In genomic region chr2:179613701-179614100, GRCh38 we compare ENCODE assay signal across 25 cellular contexts.
DNase-seq lines count a peak whose midpoint lies in the region; ATAC-seq, FAIRE-seq and TF ChIP-seq lines count a peak whose summit lies in the region.
"Had no signal": no experiment of that assay in that cellular context is flagged by ENCODE, and none has a peak within 500 bp of the region (broad histone marks: within the 10 kb centered on the region; RNA-seq: fewer than 3 reads in every experiment).

No MANE protein-coding gene starts in this region.

- H3K27me3 ChIP-seq in keratinocyte (ENCODE audit: control insufficient read depth, extremely low read depth, insufficient read depth, low read length): no peaks in the 10 kb centered on the region
- H3K27me3 ChIP-seq: cardiac muscle cell, dorsolateral prefrontal cortex, neural progenitor cell, stomach had no signal

- no peak overlapping the region for H3K9ac ChIP-seq in keratinocyte (ENCODE audit: control insufficient read depth, extremely low read depth, insufficient read depth, low read length)
- H3K9ac ChIP-seq: neural progenitor cell had no signal

- no peaks in the 10 kb centered on the region for H3K9me1 ChIP-seq in keratinocyte (ENCODE audit: control insufficient read depth, extremely low read depth, insufficient read depth, low read length)

- TF ChIP-seq CTCF in keratinocyte (optimal IDR thresholded peaks at IDR 0.05 in 1 of 3, IDR thresholded peaks at IDR 0.05 in 1 of 3, conservative IDR thresholded peaks at IDR 0.05 in 1 of 3; ENCODE audit: extremely low read depth in 1 of 3, insufficient read depth in 2 of 3, low read length in 3 of 3): no peak

- ATAC-seq in left cardiac atrium (peak; percentile 64 to 67), Right ventricle myocardium inferior (no peak), HG03442 (IDR thresholded peaks at IDR 0.05; ENCODE audit: unreplicated experiment) (no peak), HG02973 (IDR thresholded peaks at IDR 0.05; ENCODE audit: unreplicated experiment) (no peak)
- ATAC-seq: mucosa of descending colon had no signal

- H3K4me2 ChIP-seq in keratinocyte (ENCODE audit: control insufficient read depth, extremely low read depth, insufficient read depth, low read depth, low read length): peak overlapping the region; percentile 92
- H3K4me2 ChIP-seq: neural progenitor cell had no signal

- H4K20me1 ChIP-seq in keratinocyte (ENCODE audit: control insufficient read depth, extremely low read depth, insufficient read depth, low read length): no peaks in the 10 kb centered on the region

- dilution Hi-C loops in keratinocyte (cut with MboI; ENCODE audit: extremely low pct_ligation_motif_present, low sequenced_read_pairs): no loop called here

- peaks cover 22% of the 10 kb centered on the region for H3K4me1 ChIP-seq in keratinocyte (ENCODE audit: control insufficient read depth, extremely low read depth, insufficient read depth, low read length)
- H3K4me1 ChIP-seq: left ventricle myocardium inferior, neural progenitor cell, spleen, stomach had no signal

- intact Hi-C loops in left cardiac atrium (cut with DNase I) (loop anchor here in 1 of 2 donors (10.0 kb wide), 1 partner anchor 189 kb away; no protein-coding TSS in a partner anchor), Right ventricle myocardium inferior (cut with DNase I) (no loop called here)

- H3K36me3 ChIP-seq in keratinocyte (ENCODE audit: control insufficient read depth in 2 of 2, extremely low read depth in 1 of 2, insufficient read depth in 2 of 2, low read length in 2 of 2): no peaks in the 10 kb centered on the region
- H3K36me3 ChIP-seq: cardiac muscle cell, left ventricle myocardium inferior, neural progenitor cell, spleen, stomach, WERI-Rb-1 had no signal

- no peaks in the 10 kb centered on the region for H3K9me3 ChIP-seq in keratinocyte (ENCODE audit: control insufficient read depth, low read depth, low read length)
- H3K9me3 ChIP-seq: left ventricle myocardium inferior, mucosa of descending colon, spleen, stomach had no signal

- peak overlapping the region; percentile 31 for H3K27ac ChIP-seq in keratinocyte (ENCODE audit: control insufficient read depth, insufficient read depth, low read length)
- H3K27ac ChIP-seq: cardiac muscle cell, dorsolateral prefrontal cortex, left ventricle myocardium inferior, neural progenitor cell, spleen, stomach, WERI-Rb-1 had no signal

- no peaks in the 10 kb centered on the region for H3K79me2 ChIP-seq in keratinocyte (ENCODE audit: control insufficient read depth, insufficient read depth, low read length)

- H2AFZ ChIP-seq in keratinocyte (ENCODE audit: control insufficient read depth, low read length): peak overlapping the region; percentile 47
- H2AFZ ChIP-seq: neural progenitor cell had no signal

- H3K4me3 ChIP-seq in keratinocyte (ENCODE audit: control insufficient read depth in 2 of 3, extremely low read depth in 1 of 3, insufficient read depth in 2 of 3, low read depth in 1 of 3, low read length in 3 of 3): peak overlapping the region in 2 of 3 experiments; percentile 37 to 48
- H3K4me3 ChIP-seq: cardiac muscle cell, dorsolateral prefrontal cortex, left ventricle myocardium inferior, mucosa of descending colon, neural progenitor cell, spleen, stomach had no signal

- FAIRE-seq in keratinocyte (lab: Jason Lieb, UNC): peak; percentile 95
- FAIRE-seq in GM19239 (lab: Jason Lieb, UNC): no peak
- FAIRE-seq: A204.1, G401.6 had no signal

- DNase-seq in left cardiac atrium (no peak), Right ventricle myocardium inferior (ENCODE audit: missing footprints) (no peak), astrocyte of the hippocampus (ENCODE audit: low read depth, low spot score) (peak; percentile 37), keratinocyte (ENCODE audit: low read depth, low spot score) (peak; percentile 66), NCI-H2029 (lab: John Stamatoyannopoulos, UW) (no peak), GM19239 (ENCODE audit: insufficient read length, low spot score) (no peak)
- DNase-seq: activated CD8-positive, alpha-beta memory T cell treated with anti-CD3 and anti-CD28 coated beads, Interleukin-2, amount 50 U/mL, for 4 hours; activated effector memory CD4-positive, alpha-beta T cell treated with Interleukin-2 at 50 U/mL for 16 hours; dorsolateral prefrontal cortex; left ventricle myocardium inferior; NCI-H1436 treated with DMSO at 0.1 percent for 48 hours; NCI-H2171 treated with DMSO at 0.1 percent for 48 hours; SHP77; spleen; stimulated activated CD4-positive, alpha-beta T cell treated with anti-CD3 and anti-CD28 coated beads, Interleukin-4, amount 100 ng/mL, for 4 hours; stomach; T-helper 1 cell; WERI-Rb-1 had no signal

Comparison
In these comparisons a context has a peak if more than half of its experiments do, and no peak if none do; other contexts are left out.
1. ATAC-seq: peak in left cardiac atrium (2 of 2); none in Right ventricle myocardium inferior (single experiment), HG03442 (single experiment) and HG02973 (single experiment).
2. DNase-seq: peak in astrocyte of the hippocampus (single experiment) and keratinocyte (single experiment); none in left cardiac atrium (single experiment), Right ventricle myocardium inferior (single experiment), NCI-H2029 (single experiment) and GM19239 (single experiment).